In the genomic region with DNA sequence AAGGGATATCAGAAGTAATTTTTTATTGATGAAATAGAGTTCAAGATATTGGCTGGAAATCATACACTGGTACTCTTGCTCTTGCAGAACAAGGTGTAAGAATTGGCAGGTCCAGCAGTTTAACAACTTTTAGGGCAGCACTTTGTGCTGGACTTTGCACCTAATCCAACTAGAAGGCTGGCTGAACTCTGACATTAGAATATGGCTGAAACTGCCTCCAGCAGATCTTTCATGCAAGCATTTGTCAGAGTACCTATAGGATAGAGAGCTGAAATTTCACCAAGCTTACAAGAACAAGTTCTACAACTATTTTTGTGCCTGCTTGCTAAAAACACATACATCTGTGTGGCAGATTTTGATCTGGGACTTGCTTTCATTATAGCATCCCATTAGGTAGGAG, we compare ENCODE assay signal across 28 cellular contexts. TPM values are rescaled to one million over a fixed set of nuclear protein-coding genes. Genes with fewer than 3 reads are reported as not detected.
"Had no signal": no experiment of that assay in that cellular context is flagged by ENCODE, and none has a peak within 500 bp of the region (broad histone marks: within the 10 kb centered on the region; RNA-seq: fewer than 3 reads in every experiment).

No MANE protein-coding gene starts in this region.

- H3K4me3 ChIP-seq: cardiac muscle cell, MG63 had no signal

- FAIRE-seq: astrocyte, RCC 7860 had no signal

- H3K4me1 Mint-ChIP-seq: activated CD8-positive, alpha-beta memory T cell treated with anti-CD3 and anti-CD28 coated beads, Interleukin-2, amount 10 ng/mL, durations not matched to agents 7 days and 5 days; WTC11 had no signal

- H3K4me3 Mint-ChIP-seq: activated CD8-positive, alpha-beta memory T cell treated with anti-CD3 and anti-CD28 coated beads, Interleukin-2, amount 10 ng/mL, durations not matched to agents 7 days and 5 days; activated naive CD4-positive, alpha-beta T cell treated with anti-CD3 and anti-CD28 coated beads for 36 hours; activated naive CD8-positive, alpha-beta T cell; activated T-cell treated with anti-CD3 and anti-CD28 coated beads, Interleukin-2, amount 50 U/mL, for 24 hours; activated T-helper 1 cell treated with anti-CD3 and anti-CD28 coated beads, Interleukin-12 subunit alpha, Interleukin-12 subunit beta, Interleukin-2, Interleukin-4 antibody, amounts not matched to agents 30 ng/mL and 10 ng/mL and 1 ng/mL, durations not matched to agents 14 hours and 24 hours and 36 hours; T-helper 17 cell; WTC11 had no signal

- H3K27me3 ChIP-seq: brain microvascular endothelial cell, cardiac muscle cell, MG63 had no signal

- H3K9me3 Mint-ChIP-seq: activated naive CD4-positive, alpha-beta T cell treated with anti-CD3 and anti-CD28 coated beads for 36 hours; activated T-cell treated with anti-CD3 and anti-CD28 coated beads, Interleukin-2, amount 50 U/mL, for 24 hours; activated T-helper 1 cell treated with anti-CD3 and anti-CD28 coated beads, Interleukin-12 subunit alpha, Interleukin-12 subunit beta, Interleukin-2, Interleukin-4 antibody, amounts not matched to agents 30 ng/mL and 10 ng/mL and 1 ng/mL, durations not matched to agents 14 hours and 24 hours and 36 hours; WTC11 had no signal

- H3K27ac Mint-ChIP-seq: activated CD8-positive, alpha-beta memory T cell treated with anti-CD3 and anti-CD28 coated beads, Interleukin-2, amount 10 ng/mL, durations not matched to agents 7 days and 5 days; activated naive CD4-positive, alpha-beta T cell treated with anti-CD3 and anti-CD28 coated beads for 36 hours; activated naive CD8-positive, alpha-beta T cell; activated T-cell treated with anti-CD3 and anti-CD28 coated beads, Interleukin-2, amount 50 U/mL, for 24 hours; activated T-helper 1 cell treated with anti-CD3 and anti-CD28 coated beads, Interleukin-12 subunit alpha, Interleukin-12 subunit beta, Interleukin-2, Interleukin-4 antibody, amounts not matched to agents 30 ng/mL and 10 ng/mL and 1 ng/mL, durations not matched to agents 14 hours and 24 hours and 36 hours; T-helper 17 cell; WTC11 had no signal

- H3K27ac ChIP-seq: brain microvascular endothelial cell, cardiac muscle cell had no signal

- ATAC-seq: activated CD8-positive, alpha-beta memory T cell treated with anti-CD3 and anti-CD28 coated beads, Interleukin-2, amount 10 ng/mL, durations not matched to agents 7 days and 5 days; PC-3; T-helper 17 cell; WTC11 had no signal

- DNase-seq: activated CD4-positive, alpha-beta T cell treated with anti-CD3 and anti-CD28 coated beads for 48 hours; activated CD4-positive, alpha-beta T cell treated with anti-CD3 and anti-CD28 coated beads, Interleukin-2, amount 50 U/mL, for 4 hours; activated CD4-positive, CD25-positive, alpha-beta regulatory T cell treated with anti-CD3 and anti-CD28 coated beads, Interleukin-2, amount 50 U/mL, for 72 hours; activated CD8-positive, alpha-beta memory T cell treated with anti-CD3 and anti-CD28 coated beads, Interleukin-2, amount 10 ng/mL, durations not matched to agents 7 days and 5 days; activated gamma-delta T cell; activated naive CD4-positive, alpha-beta T cell treated with anti-CD3 and anti-CD28 coated beads for 36 hours; activated T-cell treated with anti-CD3 and anti-CD28 coated beads, Interleukin-2, amount 50 U/mL, for 24 hours; amygdala; brain microvascular endothelial cell; MG63; MV-4-11; NCI-H1092 treated with DMSO at 0.1 percent for 48 hours; NCI-H1417 treated with DMSO at 0.1 percent for 48 hours; NCI-H1694 treated with DMSO at 0.1 percent for 48 hours; NCI-H2081; NCI-H446; NCI-H524; PC-3; SHP77; T-helper 17 cell; T-helper 9 cell had no signal

- H3K9me3 ChIP-seq: MG63 had no signal

- H3K27me3 Mint-ChIP-seq: activated CD8-positive, alpha-beta memory T cell treated with anti-CD3 and anti-CD28 coated beads, Interleukin-2, amount 10 ng/mL, durations not matched to agents 7 days and 5 days; activated naive CD8-positive, alpha-beta T cell; activated T-cell treated with anti-CD3 and anti-CD28 coated beads, Interleukin-2, amount 50 U/mL, for 24 hours; T-helper 17 cell had no signal

RNA-seq across cellular contexts. Expression of gene SAA1, which starts 38.7 kb away (rescaled TPM):
- total RNA-seq: activated CD8-positive, alpha-beta memory T cell treated with anti-CD3 and anti-CD28 coated beads, Interleukin-2, amount 10 ng/mL, durations not matched to agents 7 days and 5 days; activated naive CD4-positive, alpha-beta T cell treated with anti-CD3 and anti-CD28 coated beads for 36 hours; activated T-helper 1 cell treated with anti-CD3 and anti-CD28 coated beads, Interleukin-12 subunit alpha, Interleukin-12 subunit beta, Interleukin-2, Interleukin-4 antibody, amounts not matched to agents 30 ng/mL and 10 ng/mL and 1 ng/mL, durations not matched to agents 14 hours and 24 hours and 36 hours; cardiac muscle cell; PC-3; T-helper 17 cell had no signal

RNA-seq across cellular contexts. Expression of gene SAA2, which starts 56.3 kb away (rescaled TPM):
- total RNA-seq: activated CD8-positive, alpha-beta memory T cell treated with anti-CD3 and anti-CD28 coated beads, Interleukin-2, amount 10 ng/mL, durations not matched to agents 7 days and 5 days; activated naive CD4-positive, alpha-beta T cell treated with anti-CD3 and anti-CD28 coated beads for 36 hours; activated T-helper 1 cell treated with anti-CD3 and anti-CD28 coated beads, Interleukin-12 subunit alpha, Interleukin-12 subunit beta, Interleukin-2, Interleukin-4 antibody, amounts not matched to agents 30 ng/mL and 10 ng/mL and 1 ng/mL, durations not matched to agents 14 hours and 24 hours and 36 hours; astrocyte; cardiac muscle cell; PC-3; SK-MEL-5; T-helper 17 cell had no signal
